Comparison of ENCODE assay signal across 8 cellular contexts in the genomic region with DNA sequence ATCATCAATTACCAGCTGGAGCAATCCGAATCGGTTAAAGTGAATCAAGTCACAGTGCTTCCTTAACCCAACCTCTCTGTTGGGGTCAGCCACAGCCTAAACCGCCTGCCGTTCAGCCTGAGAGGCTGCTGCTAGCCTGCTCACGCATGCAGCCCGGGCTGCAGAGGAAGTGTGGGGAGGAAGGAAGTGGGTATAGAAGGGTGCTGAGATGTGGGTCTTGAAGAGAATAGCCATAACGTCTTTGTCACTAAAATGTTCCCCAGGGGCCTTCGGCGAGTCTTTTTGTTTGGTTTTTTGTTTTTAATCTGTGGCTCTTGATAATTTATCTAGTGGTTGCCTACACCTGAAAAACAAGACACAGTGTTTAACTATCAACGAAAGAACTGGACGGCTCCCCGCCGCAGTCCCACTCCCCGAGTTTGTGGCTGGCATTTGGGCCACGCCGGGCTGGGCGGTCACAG. TPM values are rescaled to one million over a fixed set of nuclear protein-coding genes. Genes with fewer than 3 reads are reported as not detected.
DNase-seq lines count a peak whose midpoint lies in the region; ATAC-seq and TF ChIP-seq lines count a peak whose summit lies in the region.

No MANE protein-coding gene starts in this region.

- H3K27me3 ChIP-seq in A673 (replicated peaks; ENCODE audit: insufficient read depth, low read depth, low read length, poor library complexity) (peaks cover 7% of the 10 kb centered on the region), iPS-18a (ENCODE audit: control insufficient read depth, insufficient read depth, low read length) (peaks cover 48% of the 10 kb centered on the region)

- TF ChIP-seq CTCF in A673 (conservative IDR thresholded peaks at IDR 0.05; ENCODE audit: low read depth, low read length), result no peak

- intact Hi-C loops in A673 (cut with micrococcal nuclease; ENCODE audit: unreplicated experiment), result loop anchor here (2.0 to 10.0 kb wide), 2 partner anchors 258 to 352 kb away; no protein-coding TSS in a partner anchor

- no peaks in the 10 kb centered on the region for H3K36me3 ChIP-seq in A673 (ENCODE audit: insufficient read depth, low read length, poor library complexity, severe bottlenecking)
- H3K36me3 ChIP-seq in iPS-18a (ENCODE audit: control insufficient read depth, low read depth, low read length), result no peaks in the 10 kb centered on the region

- BruUV-seq in A673 (replicated peaks; lab: Mats Ljungman, UMichigan), result no TSS peak

- H3K4me3 Mint-ChIP-seq in activated naive CD8-positive, alpha-beta T cell treated with anti-CD3 and anti-CD28 coated beads for 36 hours, result peak overlapping the region; percentile 88

- H3K9ac ChIP-seq in iPS-18a (ENCODE audit: low read length), result peak overlapping the region; percentile 40

- peaks cover 35% of the 10 kb centered on the region for H3K36me3 Mint-ChIP-seq in activated naive CD8-positive, alpha-beta T cell treated with anti-CD3 and anti-CD28 coated beads for 36 hours

- H3K27ac Mint-ChIP-seq in activated naive CD8-positive, alpha-beta T cell treated with anti-CD3 and anti-CD28 coated beads for 36 hours, result peak overlapping the region; percentile 92

- no peak overlapping the region for H3K27ac ChIP-seq in A673 (ENCODE audit: low read depth, low read length, poor library complexity, severe bottlenecking)
- no peak overlapping the region for H3K27ac ChIP-seq in iPS-18a (ENCODE audit: low read length)

- CTCF ChIA-PET in A673 (lab: Charles Lee), result interaction anchor here (1.5 kb wide), 1 partner anchor 259 kb away, joined by 9 read pairs; no protein-coding TSS in a partner anchor

- H3K4me1 ChIP-seq in A673 (ENCODE audit: insufficient read depth, low read length, poor library complexity, severe bottlenecking) (no peaks in the 10 kb centered on the region), iPS-18a (ENCODE audit: control insufficient read depth, low read depth, low read length) (peaks cover 5% of the 10 kb centered on the region)

- H3K9me3 ChIP-seq in A673 (ENCODE audit: low read depth, low read length, poor library complexity, severe bottlenecking) (no peaks in the 10 kb centered on the region), iPS-18a (ENCODE audit: control insufficient read depth, low read depth, low read length) (no peaks in the 10 kb centered on the region)

- DNase-seq in A673 (ENCODE audit: low spot score) (peak; percentile 22), cortex of kidney (lab: John Stamatoyannopoulos, UW) (no peak)
- peak; percentile 76 for DNase-seq in activated naive CD8-positive, alpha-beta T cell treated with anti-CD3 and anti-CD28 coated beads for 36 hours
- peak; percentile 23 to 44 for DNase-seq in stimulated activated CD4-positive, alpha-beta T cell treated with anti-CD3 and anti-CD28 coated beads, Interleukin-15, amount 100 ng/mL, for 1 hour (ENCODE audit: low read depth in 1 of 2, low spot score in 1 of 2)

- POLR2A ChIA-PET in A673 (lab: Charles Lee; ENCODE audit: low non-redundant PET), result no interaction called here

- H3K9me3 Mint-ChIP-seq in activated naive CD8-positive, alpha-beta T cell treated with anti-CD3 and anti-CD28 coated beads for 36 hours, result no peaks in the 10 kb centered on the region

- H3K4me3 ChIP-seq in A673 (ENCODE audit: low read depth, low read length, poor library complexity, severe bottlenecking) (peak overlapping the region; percentile 56), iPS-18a (ENCODE audit: low read length) (peak overlapping the region; percentile 74)

- ATAC-seq in GM19025 (IDR thresholded peaks at IDR 0.05; ENCODE audit: low read depth, unreplicated experiment) (peak; percentile 59), HG03159 (IDR thresholded peaks at IDR 0.05; ENCODE audit: unreplicated experiment) (peak; percentile 76), SK-N-SH treated with all-trans-retinoic acid at 6 μM for 48 hours (peak; percentile 56)

- H3K4me1 Mint-ChIP-seq in activated naive CD8-positive, alpha-beta T cell treated with anti-CD3 and anti-CD28 coated beads for 36 hours, result peaks cover 51% of the 10 kb centered on the region

- H3K27me3 Mint-ChIP-seq in activated naive CD8-positive, alpha-beta T cell treated with anti-CD3 and anti-CD28 coated beads for 36 hours, result no peaks in the 10 kb centered on the region

TF ChIP-seq in SK-N-SH treated with all-trans-retinoic acid at 6 μM for 48 hours, 23 proteins besides CTCF, POLR2A, EP300 and RAD21:
- TF ChIP-seq ARNTL (CRISPR knock-in tag; IDR thresholded peaks at IDR 0.05; ENCODE audit: borderline replicate concordance, low read depth), result no peak
- TF ChIP-seq ZC3H10 (CRISPR knock-in tag; IDR thresholded peaks at IDR 0.05), result no peak
- TF ChIP-seq RARB (CRISPR knock-in tag; IDR thresholded peaks at IDR 0.05), result no peak
- no peak for TF ChIP-seq ZNF70 (CRISPR knock-in tag; IDR thresholded peaks at IDR 0.05)

RNA-seq across cellular contexts. Expression of gene ITGA4, which starts 0.5 kb away (rescaled TPM):
- 4.6 and 7.0 TPM in 2 replicates for total RNA-seq in A673 (2021)
- total RNA-seq in activated naive CD8-positive, alpha-beta T cell treated with anti-CD3 and anti-CD28 coated beads for 36 hours, result 10 to 100 TPM; 71.9 to 74.8 TPM
